In the genomic region with DNA sequence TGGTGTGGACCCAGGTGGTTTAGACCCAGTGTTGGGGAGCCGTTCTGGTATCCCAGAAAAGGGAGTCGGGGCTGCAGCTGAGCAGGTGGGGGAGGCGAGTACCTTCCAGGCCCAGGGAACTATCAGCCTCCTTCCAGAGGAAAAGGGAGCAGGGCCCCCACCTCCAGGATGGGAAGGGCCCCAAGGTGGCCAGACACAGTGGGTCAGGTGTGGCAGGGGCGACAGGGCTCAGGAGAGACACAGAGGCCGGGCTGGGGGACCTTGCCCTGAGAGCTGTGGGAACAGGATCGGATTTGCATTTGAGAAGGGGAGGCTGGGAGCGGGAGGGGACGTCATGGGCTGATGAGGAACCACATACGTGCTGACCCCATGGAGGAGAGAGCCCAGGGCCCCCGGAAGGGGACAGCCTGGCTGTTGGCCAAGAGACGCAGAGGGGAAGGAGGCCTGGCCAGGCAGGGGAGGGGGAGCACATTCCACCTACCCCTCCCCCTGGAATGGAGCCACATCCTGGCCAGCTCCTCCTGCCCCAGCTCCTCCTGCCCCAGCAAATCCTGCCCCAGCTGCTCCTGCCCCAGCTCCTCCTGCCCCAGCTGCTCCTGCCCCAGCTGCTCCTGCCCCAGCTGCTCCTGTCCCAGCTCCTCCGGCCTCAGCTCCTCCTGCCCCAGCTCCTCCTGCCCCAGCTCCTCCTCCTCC, we compare ENCODE assay signal across 1 cellular context.
TF ChIP-seq lines count a peak whose summit lies in the region.

No MANE protein-coding gene starts in this region.

TF ChIP-seq in HepG2, 621 proteins besides CTCF, POLR2A, EP300 and RAD21 (continued from another document and continues in another):
- TF ChIP-seq, protein P1, sequence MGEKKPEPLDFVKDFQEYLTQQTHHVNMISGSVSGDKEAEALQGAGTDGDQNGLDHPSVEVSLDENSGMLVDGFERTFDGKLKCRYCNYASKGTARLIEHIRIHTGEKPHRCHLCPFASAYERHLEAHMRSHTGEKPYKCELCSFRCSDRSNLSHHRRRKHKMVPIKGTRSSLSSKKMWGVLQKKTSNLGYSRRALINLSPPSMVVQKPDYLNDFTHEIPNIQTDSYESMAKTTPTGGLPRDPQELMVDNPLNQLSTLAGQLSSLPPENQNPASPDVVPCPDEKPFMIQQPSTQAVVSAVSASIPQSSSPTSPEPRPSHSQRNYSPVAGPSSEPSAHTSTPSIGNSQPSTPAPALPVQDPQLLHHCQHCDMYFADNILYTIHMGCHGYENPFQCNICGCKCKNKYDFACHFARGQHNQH (CRISPR knock-in tag; IDR thresholded peaks at IDR 0.05), result peak; percentile 86
- TF ChIP-seq, protein P2, sequence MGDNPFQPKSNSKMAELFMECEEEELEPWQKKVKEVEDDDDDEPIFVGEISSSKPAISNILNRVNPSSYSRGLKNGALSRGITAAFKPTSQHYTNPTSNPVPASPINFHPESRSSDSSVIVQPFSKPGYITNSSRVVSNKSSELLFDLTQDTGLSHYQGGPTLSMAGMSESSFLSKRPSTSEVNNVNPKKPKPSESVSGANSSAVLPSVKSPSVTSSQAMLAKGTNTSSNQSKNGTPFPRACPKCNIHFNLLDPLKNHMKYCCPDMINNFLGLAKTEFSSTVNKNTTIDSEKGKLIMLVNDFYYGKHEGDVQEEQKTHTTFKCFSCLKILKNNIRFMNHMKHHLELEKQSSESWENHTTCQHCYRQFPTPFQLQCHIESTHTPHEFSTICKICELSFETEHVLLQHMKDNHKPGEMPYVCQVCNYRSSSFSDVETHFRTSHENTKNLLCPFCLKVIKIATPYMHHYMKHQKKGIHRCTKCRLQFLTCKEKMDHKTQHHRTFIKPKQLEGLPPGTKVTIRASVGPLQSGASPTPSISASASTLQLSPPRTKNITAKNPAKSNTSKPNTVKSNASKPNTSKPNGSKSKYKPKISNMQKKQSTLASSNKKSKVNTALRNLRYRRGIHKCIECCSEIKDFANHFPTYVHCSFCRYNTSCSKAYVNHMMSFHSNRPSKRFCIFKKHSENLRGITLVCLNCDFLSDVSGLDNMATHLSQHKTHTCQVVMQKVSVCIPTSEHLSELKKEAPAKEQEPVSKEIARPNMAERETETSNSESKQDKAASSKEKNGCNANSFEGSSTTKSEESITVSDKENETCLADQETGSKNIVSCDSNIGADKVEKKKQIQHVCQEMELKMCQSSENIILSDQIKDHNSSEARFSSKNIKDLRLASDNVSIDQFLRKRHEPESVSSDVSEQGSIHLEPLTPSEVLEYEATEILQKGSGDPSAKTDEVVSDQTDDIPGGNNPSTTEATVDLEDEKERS (CRISPR knock-in tag; IDR thresholded peaks at IDR 0.05), result no peak
- TF ChIP-seq ZNF34 (CRISPR knock-in tag; IDR thresholded peaks at IDR 0.05; ENCODE audit: borderline replicate concordance) (no peak), ZNF614 (CRISPR knock-in tag; IDR thresholded peaks at IDR 0.05; ENCODE audit: borderline replicate concordance) (peak; percentile 88; the same call in 1 of the 2 replicates), ONECUT2 (CRISPR knock-in tag; IDR thresholded peaks at IDR 0.05) (no peak), SRSF1 (optimal IDR thresholded peaks at IDR 0.05; ENCODE audit: low read depth, low read length) (peak; percentile 86), PLRG1 (conservative IDR thresholded peaks at IDR 0.05) (no peak), HOXA9 (CRISPR knock-in tag; IDR thresholded peaks at IDR 0.05; ENCODE audit: borderline replicate concordance) (no peak), CCDC6 (CRISPR knock-in tag; IDR thresholded peaks at IDR 0.05) (peak; percentile 64; the same call in 1 of the 2 replicates), FOXA3 (CRISPR knock-in tag; IDR thresholded peaks at IDR 0.05) (peak; percentile 57; the same call in 1 of the 2 replicates), ZNF510 (CRISPR knock-in tag; IDR thresholded peaks at IDR 0.05; ENCODE audit: low read depth) (no peak), ZNF724P (CRISPR knock-in tag; IDR thresholded peaks at IDR 0.05; ENCODE audit: borderline replicate concordance) (peak; percentile 72; the same call in 1 of the 2 replicates), ZNF547 (CRISPR knock-in tag; IDR thresholded peaks at IDR 0.05) (no peak), KDM6A (CRISPR knock-in tag; IDR thresholded peaks at IDR 0.05; ENCODE audit: low read depth) (peak; percentile 56; the same call in 1 of the 2 replicates), GPN1 (CRISPR knock-in tag; IDR thresholded peaks at IDR 0.05; ENCODE audit: borderline replicate concordance) (no peak), KDM5B (CRISPR knock-in tag; IDR thresholded peaks at IDR 0.05; ENCODE audit: borderline replicate concordance) (no peak), HDAC6 (IDR thresholded peaks at IDR 0.05; ENCODE audit: low read depth, low read length) (no peak), YY1 (IDR thresholded peaks at IDR 0.05; ENCODE audit: insufficient read depth, insufficient replicate concordance, low read depth, low read length) (peak; percentile 12), ZNF367 (CRISPR knock-in tag; IDR thresholded peaks at IDR 0.05; ENCODE audit: borderline replicate concordance) (no peak), ISL2 (CRISPR knock-in tag; IDR thresholded peaks at IDR 0.05) (peak; percentile 51; the same call in 1 of the 2 replicates), ZNF781 (CRISPR knock-in tag; IDR thresholded peaks at IDR 0.05; ENCODE audit: borderline replicate concordance, not compliant biosample characterization) (no peak), ZNF556 (CRISPR knock-in tag; IDR thresholded peaks at IDR 0.05; ENCODE audit: borderline replicate concordance) (peak; percentile 26; the same call in 1 of the 2 replicates), ZNF660 (CRISPR knock-in tag; IDR thresholded peaks at IDR 0.05; ENCODE audit: borderline replicate concordance, low read depth) (no peak), MTA1 (CRISPR knock-in tag; IDR thresholded peaks at IDR 0.05; ENCODE audit: borderline replicate concordance) (peak; percentile 71; the same call in 1 of the 2 replicates), THYN1 (CRISPR knock-in tag; IDR thresholded peaks at IDR 0.05; ENCODE audit: borderline replicate concordance, low read depth) (no peak), SMAD1 (CRISPR knock-in tag; IDR thresholded peaks at IDR 0.05; ENCODE audit: borderline replicate concordance, low read depth) (no peak), GABPA (IDR thresholded peaks at IDR 0.05; ENCODE audit: low read depth, low read length) (no peak), GABPA (CRISPR knock-in tag; IDR thresholded peaks at IDR 0.05; ENCODE audit: low read depth) (peak; percentile 89), ZBTB8A (CRISPR knock-in tag; IDR thresholded peaks at IDR 0.05; ENCODE audit: borderline replicate concordance, low read depth) (no peak), ETV5 (CRISPR knock-in tag; IDR thresholded peaks at IDR 0.05; ENCODE audit: borderline replicate concordance) (peak; percentile 99), DMAP1 (CRISPR knock-in tag; IDR thresholded peaks at IDR 0.05) (0 out of 2 replicates have a peak, but pooled peaks have one; percentile 39), ZNF543 (CRISPR knock-in tag; IDR thresholded peaks at IDR 0.05) (0 out of 2 replicates have a peak, but pooled peaks have one; percentile 50), NFRKB (IDR thresholded peaks at IDR 0.05) (no peak), REPIN1 (CRISPR knock-in tag; IDR thresholded peaks at IDR 0.05; ENCODE audit: borderline replicate concordance, low read depth) (no peak), PHF8 (CRISPR knock-in tag; IDR thresholded peaks at IDR 0.05) (no peak), HDAC1 (CRISPR knock-in tag; IDR thresholded peaks at IDR 0.05) (peak; percentile 71), ZNF44 (CRISPR knock-in tag; IDR thresholded peaks at IDR 0.05) (no peak), NCOA2 (CRISPR knock-in tag; IDR thresholded peaks at IDR 0.05) (peak; percentile 67)
- TF ChIP-seq, protein P3, sequence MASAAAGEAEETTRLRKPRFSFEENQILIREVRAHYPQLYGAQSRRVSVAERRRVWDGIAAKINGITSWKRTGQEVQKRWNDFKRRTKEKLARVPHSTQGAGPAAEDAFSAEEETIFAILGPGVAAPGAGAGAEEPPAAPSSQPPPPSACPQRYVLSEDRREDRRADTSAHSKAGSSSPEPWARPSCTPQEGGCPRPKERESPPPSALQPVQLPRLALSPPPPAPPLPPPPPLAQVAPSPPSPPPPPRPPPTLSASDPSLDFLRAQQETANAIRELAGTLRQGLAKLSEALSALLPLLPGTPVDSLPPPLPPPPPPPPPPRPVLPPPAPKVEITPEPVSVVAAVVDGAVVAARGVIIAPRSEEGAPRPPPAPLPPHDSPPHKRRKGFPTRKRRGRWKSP (CRISPR knock-in tag; IDR thresholded peaks at IDR 0.05), result 0 out of 2 replicates have a peak, but pooled peaks have one; percentile 29
- TF ChIP-seq, protein P4, sequence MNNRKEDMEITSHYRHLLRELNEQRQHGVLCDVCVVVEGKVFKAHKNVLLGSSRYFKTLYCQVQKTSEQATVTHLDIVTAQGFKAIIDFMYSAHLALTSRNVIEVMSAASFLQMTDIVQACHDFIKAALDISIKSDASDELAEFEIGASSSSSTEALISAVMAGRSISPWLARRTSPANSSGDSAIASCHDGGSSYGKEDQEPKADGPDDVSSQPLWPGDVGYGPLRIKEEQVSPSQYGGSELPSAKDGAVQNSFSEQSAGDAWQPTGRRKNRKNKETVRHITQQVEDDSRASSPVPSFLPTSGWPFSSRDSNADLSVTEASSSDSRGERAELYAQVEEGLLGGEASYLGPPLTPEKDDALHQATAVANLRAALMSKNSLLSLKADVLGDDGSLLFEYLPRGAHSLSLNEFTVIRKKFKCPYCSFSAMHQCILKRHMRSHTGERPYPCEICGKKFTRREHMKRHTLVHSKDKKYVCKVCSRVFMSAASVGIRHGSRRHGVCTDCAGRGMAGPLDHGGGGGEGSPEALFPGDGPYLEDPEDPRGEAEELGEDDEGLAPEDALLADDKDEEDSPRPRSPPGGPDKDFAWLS (CRISPR knock-in tag; IDR thresholded peaks at IDR 0.05; ENCODE audit: borderline replicate concordance), result no peak
- TF ChIP-seq, protein P5, sequence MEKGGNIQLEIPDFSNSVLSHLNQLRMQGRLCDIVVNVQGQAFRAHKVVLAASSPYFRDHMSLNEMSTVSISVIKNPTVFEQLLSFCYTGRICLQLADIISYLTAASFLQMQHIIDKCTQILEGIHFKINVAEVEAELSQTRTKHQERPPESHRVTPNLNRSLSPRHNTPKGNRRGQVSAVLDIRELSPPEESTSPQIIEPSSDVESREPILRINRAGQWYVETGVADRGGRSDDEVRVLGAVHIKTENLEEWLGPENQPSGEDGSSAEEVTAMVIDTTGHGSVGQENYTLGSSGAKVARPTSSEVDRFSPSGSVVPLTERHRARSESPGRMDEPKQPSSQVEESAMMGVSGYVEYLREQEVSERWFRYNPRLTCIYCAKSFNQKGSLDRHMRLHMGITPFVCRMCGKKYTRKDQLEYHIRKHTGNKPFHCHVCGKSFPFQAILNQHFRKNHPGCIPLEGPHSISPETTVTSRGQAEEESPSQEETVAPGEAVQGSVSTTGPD (CRISPR knock-in tag; IDR thresholded peaks at IDR 0.05), result no peak
- TF ChIP-seq, protein P6, sequence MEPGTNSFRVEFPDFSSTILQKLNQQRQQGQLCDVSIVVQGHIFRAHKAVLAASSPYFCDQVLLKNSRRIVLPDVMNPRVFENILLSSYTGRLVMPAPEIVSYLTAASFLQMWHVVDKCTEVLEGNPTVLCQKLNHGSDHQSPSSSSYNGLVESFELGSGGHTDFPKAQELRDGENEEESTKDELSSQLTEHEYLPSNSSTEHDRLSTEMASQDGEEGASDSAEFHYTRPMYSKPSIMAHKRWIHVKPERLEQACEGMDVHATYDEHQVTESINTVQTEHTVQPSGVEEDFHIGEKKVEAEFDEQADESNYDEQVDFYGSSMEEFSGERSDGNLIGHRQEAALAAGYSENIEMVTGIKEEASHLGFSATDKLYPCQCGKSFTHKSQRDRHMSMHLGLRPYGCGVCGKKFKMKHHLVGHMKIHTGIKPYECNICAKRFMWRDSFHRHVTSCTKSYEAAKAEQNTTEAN (CRISPR knock-in tag; conservative IDR thresholded peaks at IDR 0.05), result no peak
- TF ChIP-seq, protein P7, sequence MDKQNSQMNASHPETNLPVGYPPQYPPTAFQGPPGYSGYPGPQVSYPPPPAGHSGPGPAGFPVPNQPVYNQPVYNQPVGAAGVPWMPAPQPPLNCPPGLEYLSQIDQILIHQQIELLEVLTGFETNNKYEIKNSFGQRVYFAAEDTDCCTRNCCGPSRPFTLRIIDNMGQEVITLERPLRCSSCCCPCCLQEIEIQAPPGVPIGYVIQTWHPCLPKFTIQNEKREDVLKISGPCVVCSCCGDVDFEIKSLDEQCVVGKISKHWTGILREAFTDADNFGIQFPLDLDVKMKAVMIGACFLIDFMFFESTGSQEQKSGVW (CRISPR knock-in tag; IDR thresholded peaks at IDR 0.05; ENCODE audit: borderline replicate concordance), result no peak
- TF ChIP-seq, protein P8, sequence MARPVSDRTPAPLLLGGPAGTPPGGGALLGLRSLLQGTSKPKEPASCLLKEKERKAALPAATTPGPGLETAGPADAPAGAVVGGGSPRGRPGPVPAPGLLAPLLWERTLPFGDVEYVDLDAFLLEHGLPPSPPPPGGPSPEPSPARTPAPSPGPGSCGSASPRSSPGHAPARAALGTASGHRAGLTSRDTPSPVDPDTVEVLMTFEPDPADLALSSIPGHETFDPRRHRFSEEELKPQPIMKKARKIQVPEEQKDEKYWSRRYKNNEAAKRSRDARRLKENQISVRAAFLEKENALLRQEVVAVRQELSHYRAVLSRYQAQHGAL (CRISPR knock-in tag; IDR thresholded peaks at IDR 0.05; ENCODE audit: not compliant biosample characterization), result no peak
- TF ChIP-seq, protein P9, sequence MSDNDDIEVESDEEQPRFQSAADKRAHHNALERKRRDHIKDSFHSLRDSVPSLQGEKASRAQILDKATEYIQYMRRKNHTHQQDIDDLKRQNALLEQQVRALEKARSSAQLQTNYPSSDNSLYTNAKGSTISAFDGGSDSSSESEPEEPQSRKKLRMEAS (IDR thresholded peaks at IDR 0.05), result peak; percentile 59
- TF ChIP-seq, protein P10, sequence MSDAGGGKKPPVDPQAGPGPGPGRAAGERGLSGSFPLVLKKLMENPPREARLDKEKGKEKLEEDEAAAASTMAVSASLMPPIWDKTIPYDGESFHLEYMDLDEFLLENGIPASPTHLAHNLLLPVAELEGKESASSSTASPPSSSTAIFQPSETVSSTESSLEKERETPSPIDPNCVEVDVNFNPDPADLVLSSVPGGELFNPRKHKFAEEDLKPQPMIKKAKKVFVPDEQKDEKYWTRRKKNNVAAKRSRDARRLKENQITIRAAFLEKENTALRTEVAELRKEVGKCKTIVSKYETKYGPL (CRISPR knock-in tag; IDR thresholded peaks at IDR 0.05), result no peak
- TF ChIP-seq, protein P11, sequence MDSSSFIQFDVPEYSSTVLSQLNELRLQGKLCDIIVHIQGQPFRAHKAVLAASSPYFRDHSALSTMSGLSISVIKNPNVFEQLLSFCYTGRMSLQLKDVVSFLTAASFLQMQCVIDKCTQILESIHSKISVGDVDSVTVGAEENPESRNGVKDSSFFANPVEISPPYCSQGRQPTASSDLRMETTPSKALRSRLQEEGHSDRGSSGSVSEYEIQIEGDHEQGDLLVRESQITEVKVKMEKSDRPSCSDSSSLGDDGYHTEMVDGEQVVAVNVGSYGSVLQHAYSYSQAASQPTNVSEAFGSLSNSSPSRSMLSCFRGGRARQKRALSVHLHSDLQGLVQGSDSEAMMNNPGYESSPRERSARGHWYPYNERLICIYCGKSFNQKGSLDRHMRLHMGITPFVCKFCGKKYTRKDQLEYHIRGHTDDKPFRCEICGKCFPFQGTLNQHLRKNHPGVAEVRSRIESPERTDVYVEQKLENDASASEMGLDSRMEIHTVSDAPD (CRISPR knock-in tag; IDR thresholded peaks at IDR 0.05), result no peak
- TF ChIP-seq, protein P12, sequence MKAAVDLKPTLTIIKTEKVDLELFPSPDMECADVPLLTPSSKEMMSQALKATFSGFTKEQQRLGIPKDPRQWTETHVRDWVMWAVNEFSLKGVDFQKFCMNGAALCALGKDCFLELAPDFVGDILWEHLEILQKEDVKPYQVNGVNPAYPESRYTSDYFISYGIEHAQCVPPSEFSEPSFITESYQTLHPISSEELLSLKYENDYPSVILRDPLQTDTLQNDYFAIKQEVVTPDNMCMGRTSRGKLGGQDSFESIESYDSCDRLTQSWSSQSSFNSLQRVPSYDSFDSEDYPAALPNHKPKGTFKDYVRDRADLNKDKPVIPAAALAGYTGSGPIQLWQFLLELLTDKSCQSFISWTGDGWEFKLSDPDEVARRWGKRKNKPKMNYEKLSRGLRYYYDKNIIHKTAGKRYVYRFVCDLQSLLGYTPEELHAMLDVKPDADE (CRISPR knock-in tag; IDR thresholded peaks at IDR 0.05), result no peak
